In the genomic region with DNA sequence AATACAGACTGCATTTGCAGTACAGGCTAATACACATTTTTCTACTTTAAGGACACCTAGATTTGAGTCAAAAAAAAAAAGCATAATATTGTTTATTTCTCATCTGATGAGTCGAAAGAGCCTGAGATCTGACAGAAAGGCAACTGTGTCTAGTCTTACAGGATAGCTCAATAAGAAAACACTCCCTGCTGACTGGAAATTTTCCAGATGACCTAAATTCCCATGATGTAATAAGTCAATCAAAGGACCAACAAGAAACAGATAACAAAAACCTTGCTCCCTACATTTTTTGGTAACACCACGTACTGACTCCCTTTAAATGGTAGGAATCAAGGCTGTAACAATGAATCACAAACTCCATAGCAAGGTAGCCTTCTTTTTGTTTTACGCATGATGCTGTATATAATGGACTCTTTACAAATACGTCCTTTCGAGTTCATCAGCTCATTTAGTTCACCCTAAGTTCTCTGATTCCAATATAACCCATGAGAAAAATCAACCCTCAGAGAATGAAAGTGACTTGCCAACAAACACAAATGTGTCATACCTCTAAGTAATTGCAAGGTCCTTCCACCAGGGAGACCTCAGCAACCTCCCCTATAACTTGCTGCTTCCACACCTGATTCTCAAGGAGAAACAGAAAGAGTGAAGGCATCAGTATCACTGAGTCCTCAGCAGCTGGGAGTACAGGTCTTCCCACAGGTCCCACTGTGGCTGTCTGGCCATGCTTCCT, we compare ENCODE assay signal across 20 cellular contexts. TPM values are rescaled to one million over a fixed set of nuclear protein-coding genes. Genes with fewer than 3 reads are reported as not detected.
A peak's percentile ranks its signal among the peaks of the same experiment; 100 is the strongest.
DNase-seq lines count a peak whose midpoint lies in the region; ATAC-seq, FAIRE-seq and TF ChIP-seq lines count a peak whose summit lies in the region.
"Had no signal": no experiment of that assay in that cellular context is flagged by ENCODE, and none has a peak within 500 bp of the region (broad histone marks: within the 10 kb centered on the region; RNA-seq: fewer than 3 reads in every experiment).

No MANE protein-coding gene starts in this region.

- no peaks in the 10 kb centered on the region for H3K36me3 Mint-ChIP-seq in GM23338 (ENCODE audit: low read depth)
- H3K36me3 Mint-ChIP-seq in astrocyte (ENCODE audit: low read depth, unreplicated experiment), result peaks cover 12% of the 10 kb centered on the region
- no peaks in the 10 kb centered on the region for H3K36me3 Mint-ChIP-seq in T-helper 17 cell (ENCODE audit: low read depth)

- H4K20me1 ChIP-seq in GM23338 (replicated peaks; ENCODE audit: insufficient read depth), result no peaks in the 10 kb centered on the region
- no peaks in the 10 kb centered on the region for H4K20me1 ChIP-seq in astrocyte (ENCODE audit: insufficient read depth, low read length)
- no peaks in the 10 kb centered on the region for H4K20me1 ChIP-seq in osteoblast (ENCODE audit: insufficient read depth, low read length)

- H3K9me2 ChIP-seq in GM23338 (ENCODE audit: insufficient read depth), result no peaks in the 10 kb centered on the region

- DNase-seq in GM23338 (ENCODE audit: low spot score), result peak; percentile 35
- no peak for DNase-seq in astrocyte (ENCODE audit: low read depth)
- DNase-seq in fibroblast of villous mesenchyme (ENCODE audit: low read depth), result no peak
- DNase-seq in osteoblast (ENCODE audit: insufficient read length, low spot score, missing footprints), result peak; percentile 62
- DNase-seq in T-helper 17 cell, result no peak
- DNase-seq: activated CD4-positive, CD25-positive, alpha-beta regulatory T cell treated with anti-CD3 and anti-CD28 coated beads, Interleukin-2, amount 50 U/mL, for 72 hours; AML-193; foreskin melanocyte; left lung; NCI-H1092 treated with DMSO at 0.1 percent for 48 hours; NCI-H82; PC-3; stimulated activated CD4-positive, alpha-beta T cell treated with anti-CD3 and anti-CD28 coated beads, Interleukin-2, amount 100 ng/mL, for 48 hours; T1000; uterus had no signal

- H3K27ac Mint-ChIP-seq in GM23338 (no peak overlapping the region), astrocyte (ENCODE audit: unreplicated experiment) (peak overlapping the region; percentile 3), T-helper 17 cell (no peak overlapping the region)

- H3K4me3 Mint-ChIP-seq in GM23338, result no peak overlapping the region
- H3K4me3 Mint-ChIP-seq in astrocyte (ENCODE audit: unreplicated experiment), result no peak overlapping the region
- no peak overlapping the region for H3K4me3 Mint-ChIP-seq in T-helper 17 cell

- no peaks in the 10 kb centered on the region for H3K9me3 ChIP-seq in astrocyte (ENCODE audit: insufficient read depth, low read depth, low read length)
- no peaks in the 10 kb centered on the region for H3K9me3 ChIP-seq in osteoblast (ENCODE audit: low read depth, low read length)
- H3K9me3 ChIP-seq in T-helper 17 cell (ENCODE audit: control insufficient read depth, low read length, poor library complexity, severe bottlenecking), result no peaks in the 10 kb centered on the region
- H3K9me3 ChIP-seq: left lung, uterus had no signal

- H3K4me1 ChIP-seq in GM23338 (ENCODE audit: insufficient read depth) (no peaks in the 10 kb centered on the region), astrocyte (ENCODE audit: insufficient read depth, low read length) (no peaks in the 10 kb centered on the region), osteoblast (ENCODE audit: insufficient read depth, low read length) (peaks cover 14% of the 10 kb centered on the region)
- H3K4me1 ChIP-seq: left lung, uterus had no signal

- H3K4me1 Mint-ChIP-seq in GM23338 (no peaks in the 10 kb centered on the region), astrocyte (ENCODE audit: low read depth, unreplicated experiment) (peaks cover 5% of the 10 kb centered on the region), T-helper 17 cell (no peaks in the 10 kb centered on the region)

- peaks cover 4% of the 10 kb centered on the region for H3K27me3 Mint-ChIP-seq in GM23338 (ENCODE audit: insufficient read depth, low read depth, poor library complexity)
- no peaks in the 10 kb centered on the region for H3K27me3 Mint-ChIP-seq in astrocyte (ENCODE audit: low read depth, unreplicated experiment)
- H3K27me3 Mint-ChIP-seq in T-helper 17 cell, result peaks cover 4% of the 10 kb centered on the region

- ATAC-seq in GM23338 (peak; percentile 50), T-helper 17 cell (no peak), HG03039 (IDR thresholded peaks at IDR 0.05; ENCODE audit: unreplicated experiment) (no peak), HG03354 (IDR thresholded peaks at IDR 0.05; ENCODE audit: poor library complexity, severe bottlenecking, unreplicated experiment) (no peak), HG03045 (IDR thresholded peaks at IDR 0.05; ENCODE audit: unreplicated experiment) (no peak)
- ATAC-seq: left lung, PC-3 had no signal

- no peak for FAIRE-seq in astrocyte (lab: Jason Lieb, UNC)
- FAIRE-seq: endometrium, GM19239 had no signal

- H3K36me3 ChIP-seq in GM23338 (ENCODE audit: insufficient read depth) (no peaks in the 10 kb centered on the region), astrocyte (ENCODE audit: insufficient read depth, low read length) (no peaks in the 10 kb centered on the region), osteoblast (ENCODE audit: insufficient read depth, low read length) (peaks cover 61% of the 10 kb centered on the region)
- H3K36me3 ChIP-seq: left lung, uterus had no signal

- no peak overlapping the region for H2AFZ ChIP-seq in GM23338
- no peak overlapping the region for H2AFZ ChIP-seq in astrocyte (ENCODE audit: low read depth, low read length)
- no peak overlapping the region for H2AFZ ChIP-seq in osteoblast (ENCODE audit: low read length)

- H3K4me2 ChIP-seq in GM23338, result no peak overlapping the region
- H3K4me2 ChIP-seq in astrocyte (ENCODE audit: low read length), result peak overlapping the region; percentile 12
- peak overlapping the region; percentile 20 for H3K4me2 ChIP-seq in osteoblast (ENCODE audit: insufficient read depth, low read length)

- no peaks in the 10 kb centered on the region for H3K9me3 Mint-ChIP-seq in GM23338
- H3K9me3 Mint-ChIP-seq in astrocyte (ENCODE audit: unreplicated experiment), result no peaks in the 10 kb centered on the region

- 0 out of 4 replicates have a peak, but pooled peaks have one; percentile 1 to 8 for TF ChIP-seq CTCF in GM23338 (conservative IDR thresholded peaks at IDR 0.05; ENCODE audit: low read depth in 2 of 2)
- TF ChIP-seq CTCF in astrocyte (IDR thresholded peaks at IDR 0.05; ENCODE audit: insufficient read depth, low read depth, low read length), result peak; percentile 12
- TF ChIP-seq CTCF in fibroblast of villous mesenchyme (IDR thresholded peaks at IDR 0.05; ENCODE audit: insufficient read depth, low read depth, low read length), result peak; percentile 8
- TF ChIP-seq CTCF in osteoblast (IDR thresholded peaks at IDR 0.05; ENCODE audit: extremely low read depth, low read depth, low read length), result peak; percentile 37

- H3K27me3 ChIP-seq in GM23338 (ENCODE audit: insufficient read depth) (no peaks in the 10 kb centered on the region), astrocyte (ENCODE audit: insufficient read depth, low read length) (no peaks in the 10 kb centered on the region), osteoblast (ENCODE audit: insufficient read depth, low read length) (no peaks in the 10 kb centered on the region)

- no peak overlapping the region for H3K9ac ChIP-seq in astrocyte (ENCODE audit: low read length)

- H3K4me3 ChIP-seq in GM23338 (no peak overlapping the region), astrocyte (ENCODE audit: insufficient read depth, low read depth, low read length) (no peak overlapping the region), fibroblast of villous mesenchyme (ENCODE audit: low read depth, low read length) (no peak overlapping the region), osteoblast (ENCODE audit: insufficient read depth, low read length) (no peak overlapping the region)
- H3K4me3 ChIP-seq: left lung, uterus had no signal

- H3K79me2 ChIP-seq in GM23338 (replicated peaks; ENCODE audit: insufficient read depth), result no peaks in the 10 kb centered on the region
- H3K79me2 ChIP-seq in astrocyte (ENCODE audit: insufficient read depth, low read length), result peaks cover 62% of the 10 kb centered on the region
- H3K79me2 ChIP-seq in osteoblast (ENCODE audit: insufficient read depth, low read length), result peaks cover 64% of the 10 kb centered on the region

- no peaks in the 10 kb centered on the region for H3F3A ChIP-seq in GM23338 (replicated peaks; ENCODE audit: low read depth)

- H3K27ac ChIP-seq in GM23338 (ENCODE audit: low read depth), result no peak overlapping the region
- H3K27ac ChIP-seq in astrocyte (ENCODE audit: low read depth, low read length), result peak overlapping the region; percentile 62
- H3K27ac ChIP-seq in osteoblast (ENCODE audit: low read depth, low read length), result peak overlapping the region; percentile 21
- H3K27ac ChIP-seq: left lung, uterus had no signal

TF ChIP-seq in GM23338, 12 proteins besides CTCF, POLR2A, EP300 and RAD21:
- TF ChIP-seq CREB1 (CRISPR knock-in tag; IDR thresholded peaks at IDR 0.05; ENCODE audit: low read depth) (no peak), EZH2 (IDR thresholded peaks at IDR 0.05; ENCODE audit: low read depth, unreplicated experiment) (no peak), STAT1 (IDR thresholded peaks at IDR 0.05; ENCODE audit: unreplicated experiment) (no peak)
TF ChIP-seq in GM23338: peak in this region for 0.

RNA-seq across cellular contexts. Expression of a gene that starts 12.1 kb away (rescaled TPM):
- 0.03 TPM in 1 of 2 replicates, not detected in the other for total RNA-seq in GM23338 (2014; rRNA removed; shearing (Covaris generic))
- polyA plus RNA-seq in GM23338 (2016; fragmentation: Nextera tagmentation; extraction: Ambion mirVana), result not detected in 2 replicates
- 12.2 and 12.5 TPM in 2 replicates for total RNA-seq in astrocyte
- 3.0 and 6.8 TPM in 2 replicates for total RNA-seq in fibroblast of villous mesenchyme
- 64.1 and 65.1 TPM in 2 replicates for total RNA-seq in osteoblast
- total RNA-seq in T-helper 17 cell, result not detected
- total RNA-seq: PC-3 had no signal

Comparison
In these comparisons a context has a peak if more than half of its experiments do, and no peak if none do; other contexts are left out.
1. DNase-seq: peak in GM23338 (single experiment) and osteoblast (single experiment); none in astrocyte (single experiment), fibroblast of villous mesenchyme (single experiment) and T-helper 17 cell (0 of 3).
2. Peak in every context shown above with its lines, with median percentiles within 50 percentile points of each other: CTCF ChIP-seq.